In the genomic region with DNA sequence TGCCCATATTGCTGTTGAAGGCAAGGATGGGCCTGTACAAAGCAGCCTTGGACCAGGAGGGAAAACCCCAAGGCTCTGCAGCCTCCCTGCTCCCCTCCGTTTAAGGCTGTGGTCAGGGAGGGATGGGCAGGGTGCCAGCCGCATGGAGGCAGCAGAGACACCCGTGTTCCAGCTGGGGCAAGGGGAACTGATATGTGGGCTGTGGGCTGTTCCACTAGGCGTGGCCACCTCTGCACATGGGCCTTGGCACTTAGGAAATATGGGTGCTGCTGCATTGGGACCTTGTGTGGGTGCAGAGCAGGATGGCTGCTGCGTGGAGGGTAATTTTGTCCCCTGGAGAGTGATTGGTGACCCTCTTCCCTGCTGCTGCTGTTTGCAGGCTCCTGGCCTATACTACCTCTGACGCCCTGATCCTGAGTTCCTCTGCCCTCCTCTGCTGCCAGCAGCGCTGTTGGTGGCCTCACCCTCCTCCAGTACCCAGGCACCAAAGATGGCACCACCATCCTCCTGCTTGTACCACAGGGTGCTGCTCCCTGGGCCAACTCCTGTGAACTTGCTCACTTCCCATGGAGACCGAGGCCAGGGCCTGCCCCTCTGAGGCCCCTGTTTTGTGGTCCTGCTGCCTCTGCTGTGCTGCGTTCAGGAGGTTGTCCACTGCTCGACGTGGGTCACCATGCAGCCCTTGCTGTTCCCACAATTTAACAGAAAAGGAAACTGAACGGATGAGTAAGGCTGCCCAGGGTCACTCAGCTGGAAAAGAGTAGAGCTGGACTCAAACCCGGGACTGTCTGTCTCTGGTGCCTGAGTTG, we compare ENCODE assay signal across 12 cellular contexts. TPM values are rescaled to one million over a fixed set of nuclear protein-coding genes. Genes with fewer than 3 reads are reported as not detected.
DNase-seq lines count a peak whose midpoint lies in the region; ATAC-seq and TF ChIP-seq lines count a peak whose summit lies in the region.
"Had no signal": no experiment of that assay in that cellular context is flagged by ENCODE, and none has a peak within 500 bp of the region (broad histone marks: within the 10 kb centered on the region; RNA-seq: fewer than 3 reads in every experiment).

No MANE protein-coding gene starts in this region.

- no peaks in the 10 kb centered on the region for H3K9me2 ChIP-seq in Karpas-422 (replicated peaks; ENCODE audit: insufficient read depth, low read length)

- no peaks in the 10 kb centered on the region for H3K9me3 ChIP-seq in CD4-positive, CD25-positive, alpha-beta regulatory T cell (ENCODE audit: control insufficient read depth in 2 of 2, low read length in 2 of 2)
- H3K9me3 ChIP-seq in Karpas-422 (ENCODE audit: low read length): no peaks in the 10 kb centered on the region
- H3K9me3 ChIP-seq: esophagus squamous epithelium had no signal

- peaks cover 50% of the 10 kb centered on the region for H3K36me3 ChIP-seq in CD4-positive, CD25-positive, alpha-beta regulatory T cell (ENCODE audit: control insufficient read depth, insufficient read depth, low read length)
- peaks cover 26% of the 10 kb centered on the region; the same call in 1 of the 2 replicates for H3K36me3 ChIP-seq in Karpas-422 (ENCODE audit: insufficient read depth, low read length)

- H3K27me3 Mint-ChIP-seq in CD4-positive, CD25-positive, alpha-beta regulatory T cell: no peaks in the 10 kb centered on the region
- no peaks in the 10 kb centered on the region for H3K27me3 Mint-ChIP-seq in natural killer cell (ENCODE audit: low read depth in 2 of 2)
- H3K27me3 Mint-ChIP-seq: activated naive CD8-positive, alpha-beta T cell treated with anti-CD3 and anti-CD28 coated beads, Interleukin-2, amount 10 ng/mL, durations not matched to agents 7 days and 5 days had no signal

- H2AFZ ChIP-seq in Karpas-422 (ENCODE audit: low read length): no peak overlapping the region

- H3K79me2 ChIP-seq in Karpas-422 (ENCODE audit: low read length): peaks cover 33% of the 10 kb centered on the region

- no peak for DNase-seq in CD4-positive, CD25-positive, alpha-beta regulatory T cell
- DNase-seq in MV-4-11 (lab: John Stamatoyannopoulos, UW) (peak; percentile 69), dorsolateral prefrontal cortex (peak in 3 of 10 donors; percentile 41 to 69 (median 48)), natural killer cell (no peak), NCI-H2196 treated with DMSO at 0.1 percent for 48 hours (lab: John Stamatoyannopoulos, UW; ENCODE audit: unreplicated experiment) (no peak), NCI-H2029 treated with DMSO at 0.1 percent for 48 hours (lab: John Stamatoyannopoulos, UW) (no peak), Karpas-422 (no peak), NCI-H526 treated with DMSO at 0.1 percent for 48 hours (lab: John Stamatoyannopoulos, UW) (no peak)
- DNase-seq: activated naive CD8-positive, alpha-beta T cell treated with anti-CD3 and anti-CD28 coated beads, Interleukin-2, amount 10 ng/mL, durations not matched to agents 7 days and 5 days; esophagus squamous epithelium; NCI-H1092 treated with DMSO at 0.1 percent for 48 hours; stimulated activated CD4-positive, alpha-beta T cell treated with anti-CD3 and anti-CD28 coated beads, Interleukin-2, amount 100 ng/mL, for 48 hours had no signal

- no peaks in the 10 kb centered on the region for H3K27me3 ChIP-seq in CD4-positive, CD25-positive, alpha-beta regulatory T cell (ENCODE audit: control insufficient read depth, insufficient read depth, low read length)
- no peaks in the 10 kb centered on the region for H3K27me3 ChIP-seq in dorsolateral prefrontal cortex
- no peaks in the 10 kb centered on the region for H3K27me3 ChIP-seq in Karpas-422 (ENCODE audit: low read length)
- H3K27me3 ChIP-seq: esophagus squamous epithelium had no signal

- H3K4me1 Mint-ChIP-seq in CD4-positive, CD25-positive, alpha-beta regulatory T cell: peaks cover 16 to 31% (median 26%) of the 10 kb centered on the region in 4 donors
- peaks cover 57 to 64% of the 10 kb centered on the region in 2 donors for H3K4me1 Mint-ChIP-seq in natural killer cell

- H3K4me1 ChIP-seq in CD4-positive, CD25-positive, alpha-beta regulatory T cell (ENCODE audit: control insufficient read depth, insufficient read depth, low read length, poor library complexity, severe bottlenecking): no peaks in the 10 kb centered on the region
- H3K4me1 ChIP-seq in Karpas-422 (ENCODE audit: low read length): peaks cover 48% of the 10 kb centered on the region

- H3K9me3 Mint-ChIP-seq in CD4-positive, CD25-positive, alpha-beta regulatory T cell: peaks cover 0 to 1% (median 0%) of the 10 kb centered on the region in 7 donors
- H3K9me3 Mint-ChIP-seq in natural killer cell: no peaks in the 10 kb centered on the region
- H3K9me3 Mint-ChIP-seq: activated naive CD8-positive, alpha-beta T cell treated with anti-CD3 and anti-CD28 coated beads, Interleukin-2, amount 10 ng/mL, durations not matched to agents 7 days and 5 days had no signal

- H3K4me2 ChIP-seq in Karpas-422 (ENCODE audit: low read depth, low read length, poor library complexity, severe bottlenecking): no peak overlapping the region

- peaks cover 14% of the 10 kb centered on the region; the same call in 1 of the 2 replicates for H4K20me1 ChIP-seq in Karpas-422 (ENCODE audit: insufficient read depth, low read depth, low read length)

- H3K4me3 Mint-ChIP-seq in CD4-positive, CD25-positive, alpha-beta regulatory T cell: no peak overlapping the region
- no peak overlapping the region for H3K4me3 Mint-ChIP-seq in natural killer cell
- H3K4me3 Mint-ChIP-seq: activated naive CD8-positive, alpha-beta T cell treated with anti-CD3 and anti-CD28 coated beads, Interleukin-2, amount 10 ng/mL, durations not matched to agents 7 days and 5 days had no signal

- TF ChIP-seq CTCF in dorsolateral prefrontal cortex (IDR thresholded peaks at IDR 0.05 in 54 of 56, conservative IDR thresholded peaks at IDR 0.05 in 2 of 56; ENCODE audit: low read depth in 1 of 56, partially characterized antibody in 56 of 56) (peak in 2 of 56 donors; percentile 13), natural killer cell (IDR thresholded peaks at IDR 0.05) (no peak)

- intact Hi-C loops in dorsolateral prefrontal cortex (cut with DNase I) (loop anchor here in 1 of 2 donors (5.0 to 10.0 kb wide), 2 partner anchors 37 to 90 kb away; a partner anchor contains a TSS), natural killer cell (cut with micrococcal nuclease) (no loop called here)

- peaks cover 12% of the 10 kb centered on the region for H3K36me3 Mint-ChIP-seq in CD4-positive, CD25-positive, alpha-beta regulatory T cell
- H3K36me3 Mint-ChIP-seq in natural killer cell: peaks cover 1% of the 10 kb centered on the region

- H3K9ac ChIP-seq in Karpas-422 (ENCODE audit: low read length): no peak overlapping the region

- H3K27ac ChIP-seq in CD4-positive, CD25-positive, alpha-beta regulatory T cell (ENCODE audit: insufficient read depth, low read length, poor library complexity, severe bottlenecking): no peak overlapping the region
- H3K27ac ChIP-seq in dorsolateral prefrontal cortex: peak overlapping the region in 52 of 59 donors; percentile 3 to 81 (median 56)
- no peak overlapping the region for H3K27ac ChIP-seq in Karpas-422 (ENCODE audit: low read length)

- ATAC-seq in CD4-positive, CD25-positive, alpha-beta regulatory T cell (ENCODE audit: low read depth in 2 of 2): peak in 1 of 2 donors; percentile 7
- peak in 2 of 3 donors; percentile 35 to 43 for ATAC-seq in natural killer cell

- no peak overlapping the region for H3K4me3 ChIP-seq in CD4-positive, CD25-positive, alpha-beta regulatory T cell (ENCODE audit: low read depth, low read length)
- H3K4me3 ChIP-seq in dorsolateral prefrontal cortex (no peak overlapping the region), Karpas-422 (ENCODE audit: low read length) (no peak overlapping the region)
- H3K4me3 ChIP-seq: esophagus squamous epithelium had no signal

- H3K27ac Mint-ChIP-seq in CD4-positive, CD25-positive, alpha-beta regulatory T cell: peak overlapping the region; percentile 51 to 76 (median 69)
- peak overlapping the region; percentile 75 to 88 for H3K27ac Mint-ChIP-seq in natural killer cell

RNA-seq across cellular contexts. Expression of a gene that starts 35.3 kb away (rescaled TPM):
- 63.2 TPM for total RNA-seq in CD4-positive, CD25-positive, alpha-beta regulatory T cell
- polyA plus RNA-seq in CD4-positive, CD25-positive, alpha-beta regulatory T cell: 10 to 100 TPM; 44.4 to 59.3 (median 49.8) TPM
- total RNA-seq in dorsolateral prefrontal cortex (10 to 100 TPM; 41.7 to 82.4 (median 57.8) TPM), natural killer cell (10 to 100 TPM; 50.5 to 74.3 (median 61.3) TPM)
- total RNA-seq in Karpas-422 (2014; rRNA removed; shearing (Covaris generic); ENCODE audit: low replicate concordance): 19.2 and 41.5 TPM in 2 replicates

Comparison
In these comparisons a context has a peak if more than half of its experiments do, and no peak if none do; other contexts are left out.
1. H3K27ac ChIP-seq: peak in dorsolateral prefrontal cortex (52 of 59); none in CD4-positive, CD25-positive, alpha-beta regulatory T cell (single experiment) and Karpas-422 (single experiment).